ENCODE assay signal across 24 cellular contexts in the genomic region with DNA sequence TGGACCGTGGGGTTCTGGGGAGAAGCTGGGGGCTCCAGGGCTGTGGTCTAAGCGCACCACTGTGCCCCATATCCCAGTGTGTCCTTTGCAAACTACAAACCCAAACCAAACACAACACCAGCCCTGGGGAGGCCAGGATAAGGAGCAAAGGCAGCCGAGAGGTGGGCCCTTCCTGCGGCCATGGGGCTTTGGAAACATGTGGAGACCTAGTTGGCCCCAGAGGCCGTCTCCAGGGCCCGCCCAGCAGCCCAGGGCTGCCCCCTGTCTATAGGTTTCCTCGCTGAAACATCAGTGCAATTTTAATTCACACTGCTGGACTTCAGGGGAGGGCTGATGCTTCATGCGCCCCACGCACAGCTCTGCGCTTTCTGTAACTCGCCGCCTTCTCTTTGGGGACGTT.
"Had no signal": no experiment of that assay in that cellular context is flagged by ENCODE, and none has a peak within 500 bp of the region (broad histone marks: within the 10 kb centered on the region; RNA-seq: fewer than 3 reads in every experiment).

No MANE protein-coding gene starts in this region.

- H3K27me3 ChIP-seq: cardiac muscle cell, hepatocyte, right atrium auricular region, uterus had no signal

- H3K9me3 ChIP-seq: left ventricle myocardium inferior, prostate gland, right atrium auricular region, uterus had no signal

- H3K4me3 ChIP-seq: cardiac muscle cell, hepatocyte, left ventricle myocardium inferior, prostate gland, right atrium auricular region, uterus had no signal

- H3K36me3 ChIP-seq: cardiac muscle cell, left ventricle myocardium inferior, prostate gland, right atrium auricular region, uterus had no signal

- H3K27me3 Mint-ChIP-seq: activated naive CD8-positive, alpha-beta T cell treated with anti-CD3 and anti-CD28 coated beads, Interleukin-2, amount 10 ng/mL, durations not matched to agents 7 days and 5 days had no signal

- H3K79me2 ChIP-seq: hepatocyte had no signal

- H3K27ac Mint-ChIP-seq: activated naive CD8-positive, alpha-beta T cell treated with anti-CD3 and anti-CD28 coated beads, Interleukin-2, amount 10 ng/mL, durations not matched to agents 7 days and 5 days; activated T-cell treated with anti-CD3 and anti-CD28 coated beads, Interleukin-2, amount 50 U/mL, for 24 hours; activated T-helper 17 cell treated with anti-CD3 and anti-CD28 coated beads, Interleukin-2, amount 50 U/mL, for 72 hours; naive thymus-derived CD8-positive, alpha-beta T cell had no signal

- H3K9me3 Mint-ChIP-seq: activated naive CD8-positive, alpha-beta T cell treated with anti-CD3 and anti-CD28 coated beads, Interleukin-2, amount 10 ng/mL, durations not matched to agents 7 days and 5 days; activated T-cell treated with anti-CD3 and anti-CD28 coated beads, Interleukin-2, amount 50 U/mL, for 24 hours; activated T-helper 17 cell treated with anti-CD3 and anti-CD28 coated beads, Interleukin-2, amount 50 U/mL, for 72 hours; naive thymus-derived CD8-positive, alpha-beta T cell had no signal

- H2AFZ ChIP-seq: hepatocyte had no signal

- H3K4me2 ChIP-seq: hepatocyte had no signal

- H3K27ac ChIP-seq: cardiac muscle cell, hepatocyte, left ventricle myocardium inferior, prostate gland, right atrium auricular region, uterus had no signal

- H3K4me1 Mint-ChIP-seq: activated naive CD8-positive, alpha-beta T cell treated with anti-CD3 and anti-CD28 coated beads, Interleukin-2, amount 10 ng/mL, durations not matched to agents 7 days and 5 days; activated T-helper 17 cell treated with anti-CD3 and anti-CD28 coated beads, Interleukin-2, amount 50 U/mL, for 72 hours had no signal

- H3K36me3 Mint-ChIP-seq: activated naive CD8-positive, alpha-beta T cell treated with anti-CD3 and anti-CD28 coated beads, Interleukin-2, amount 10 ng/mL, durations not matched to agents 7 days and 5 days; naive thymus-derived CD8-positive, alpha-beta T cell had no signal

- ATAC-seq: activated T-helper 17 cell treated with anti-CD3 and anti-CD28 coated beads, Interleukin-2, amount 50 U/mL, for 72 hours; esophagus mucosa; naive thymus-derived CD8-positive, alpha-beta T cell; stimulated activated naive CD8-positive, alpha-beta T cell treated with anti-CD3 and anti-CD28 coated beads, Interleukin-15, Interleukin-2, amounts not matched to agents 100 U/mL and 50 U/mL, for 24 hours had no signal

- H3K4me3 Mint-ChIP-seq: activated naive CD8-positive, alpha-beta T cell treated with anti-CD3 and anti-CD28 coated beads, Interleukin-2, amount 10 ng/mL, durations not matched to agents 7 days and 5 days; activated T-cell treated with anti-CD3 and anti-CD28 coated beads, Interleukin-2, amount 50 U/mL, for 24 hours; activated T-helper 17 cell treated with anti-CD3 and anti-CD28 coated beads, Interleukin-2, amount 50 U/mL, for 72 hours; naive thymus-derived CD8-positive, alpha-beta T cell had no signal

- DNase-seq: activated CD4-positive, alpha-beta T cell treated with anti-CD3 and anti-CD28 coated beads for 1 hour; activated CD8-positive, alpha-beta memory T cell treated with anti-CD3 and anti-CD28 coated beads for 24 hours; activated CD8-positive, alpha-beta memory T cell treated with anti-CD3 and anti-CD28 coated beads, Interleukin-2, amount 50 U/mL, for 4 hours; activated naive CD4-positive, alpha-beta T cell treated with Interleukin-2 at 50 U/mL for 16 hours; activated naive CD8-positive, alpha-beta T cell treated with anti-CD3 and anti-CD28 coated beads, Interleukin-2, amount 10 ng/mL, durations not matched to agents 7 days and 5 days; activated T-cell treated with anti-CD3 and anti-CD28 coated beads, Interleukin-2, amount 50 U/mL, for 24 hours; amniotic stem cell; effector memory CD4-positive, alpha-beta T cell; glutamatergic neuron; kidney glomerular epithelial cell; left ventricle myocardium inferior; naive thymus-derived CD8-positive, alpha-beta T cell; stimulated activated CD4-positive, alpha-beta T cell treated with anti-CD3 and anti-CD28 coated beads, Interleukin-12 subunit alpha, Interleukin-12 subunit beta, amount 100 ng/mL, for 4 hours; stimulated activated CD4-positive, alpha-beta T cell treated with anti-CD3 and anti-CD28 coated beads, Interleukin-4, amount 100 ng/mL, for 4 hours; stimulated activated naive CD8-positive, alpha-beta T cell treated with anti-CD3 and anti-CD28 coated beads, Interleukin-15, Interleukin-2, amounts not matched to agents 100 U/mL and 50 U/mL, for 24 hours; T-helper 1 cell; trophoblast cell; uterus had no signal
